Comparison of ENCODE assay signal across 1 cellular context in genomic region chr11:16375664-16376063, GRCh38. TPM values are rescaled to one million over a fixed set of nuclear protein-coding genes. Genes with fewer than 3 reads are reported as not detected.
"Had no signal": no experiment of that assay in that cellular context is flagged by ENCODE, and none has a peak within 500 bp of the region (broad histone marks: within the 10 kb centered on the region; RNA-seq: fewer than 3 reads in every experiment).

No MANE protein-coding gene starts in this region.

RNA-seq across cellular contexts. Expression of gene SOX6, which starts 19.3 kb away (rescaled TPM):
- total RNA-seq: M059J had no signal
